ENCODE assay signal across 15 cellular contexts in the genomic region with DNA sequence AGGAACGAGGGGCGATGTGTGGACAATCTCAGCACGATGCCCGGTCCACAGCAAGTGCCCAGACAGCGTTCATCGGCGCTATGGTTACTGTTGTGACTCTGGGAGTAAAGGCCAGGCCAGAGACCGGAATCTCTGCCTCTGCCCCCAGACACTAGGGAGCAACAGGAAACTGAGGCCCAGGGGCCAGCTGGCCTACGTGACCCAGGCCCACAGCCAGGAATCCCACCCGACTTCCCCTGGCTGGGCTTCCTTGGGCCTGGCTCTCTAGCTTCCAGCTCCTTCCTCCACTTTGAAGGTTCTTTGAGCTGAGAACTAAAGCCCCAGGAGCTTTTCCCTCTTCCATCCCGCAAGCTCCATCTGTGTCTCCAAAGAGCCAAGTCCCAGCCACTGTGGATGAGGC.
"Had no signal": no experiment of that assay in that cellular context is flagged by ENCODE, and none has a peak within 500 bp of the region (broad histone marks: within the 10 kb centered on the region; RNA-seq: fewer than 3 reads in every experiment).

No MANE protein-coding gene starts in this region.

- H3K9me3 ChIP-seq: body of pancreas, left lung, thoracic aorta had no signal

- H3K27me3 ChIP-seq: body of pancreas had no signal

- H3K4me3 Mint-ChIP-seq: activated naive CD8-positive, alpha-beta T cell treated with anti-CD3 and anti-CD28 coated beads for 36 hours; nephron had no signal

- H3K4me3 ChIP-seq: body of pancreas, coronary artery, left lung, thoracic aorta had no signal

- H3K27ac Mint-ChIP-seq: activated naive CD8-positive, alpha-beta T cell treated with anti-CD3 and anti-CD28 coated beads for 36 hours; nephron had no signal

- H3K27ac ChIP-seq: body of pancreas, coronary artery, left lung, thoracic aorta had no signal

- H3K27me3 Mint-ChIP-seq: activated naive CD8-positive, alpha-beta T cell treated with anti-CD3 and anti-CD28 coated beads for 36 hours had no signal

- DNase-seq: activated CD4-positive, alpha-beta T cell treated with anti-CD3 and anti-CD28 coated beads, Interleukin-2, amount 50 U/mL, for 48 hours; activated CD8-positive, alpha-beta memory T cell treated with anti-CD3 and anti-CD28 coated beads, Interleukin-2, amount 50 U/mL, for 4 hours; activated gamma-delta T cell; activated naive CD8-positive, alpha-beta T cell treated with anti-CD3 and anti-CD28 coated beads for 36 hours; activated T-cell treated with anti-CD3 and anti-CD28 coated beads, Interleukin-2, amount 50 U/mL, for 48 hours; amygdala; body of pancreas; central memory CD4-positive, alpha-beta T cell; hippocampal formation had no signal

- H3K9me3 Mint-ChIP-seq: activated naive CD8-positive, alpha-beta T cell treated with anti-CD3 and anti-CD28 coated beads for 36 hours; nephron had no signal

- H3K36me3 ChIP-seq: thoracic aorta had no signal

- ATAC-seq: body of pancreas, esophagus mucosa, left lung, sciatic nerve had no signal
